In the genomic region with DNA sequence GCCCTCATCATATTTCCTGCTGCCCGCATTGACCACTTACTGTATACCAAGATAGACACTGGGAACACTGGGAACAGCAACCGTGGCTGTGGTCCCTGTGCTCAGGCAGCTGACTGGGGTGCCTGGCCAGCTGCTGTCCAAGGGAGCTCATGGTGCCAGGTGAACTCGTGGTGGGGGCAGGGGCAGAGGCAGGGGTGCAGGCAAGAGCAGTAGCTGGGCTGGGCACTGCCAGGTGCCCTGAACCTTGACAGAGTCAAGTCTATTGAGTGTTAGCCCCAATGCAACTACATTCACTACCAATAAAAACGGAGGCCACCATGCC, we compare ENCODE assay signal across 12 cellular contexts.
DNase-seq lines count a peak whose midpoint lies in the region; ATAC-seq and TF ChIP-seq lines count a peak whose summit lies in the region.
"Had no signal": no experiment of that assay in that cellular context is flagged by ENCODE, and none has a peak within 500 bp of the region (broad histone marks: within the 10 kb centered on the region; RNA-seq: fewer than 3 reads in every experiment).

No MANE protein-coding gene starts in this region.

- ATAC-seq in psoas muscle (peak; percentile 46 to 70 (median 62)), aorta (ENCODE audit: low FRiP score) (peak; percentile 5), HG03354 (IDR thresholded peaks at IDR 0.05; ENCODE audit: poor library complexity, severe bottlenecking, unreplicated experiment) (no peak), HG02938 (IDR thresholded peaks at IDR 0.05; ENCODE audit: unreplicated experiment) (no peak)

- TF ChIP-seq CTCF in H9 (conservative IDR thresholded peaks at IDR 0.05), result no peak
- TF ChIP-seq CTCF in nephron (IDR thresholded peaks at IDR 0.05; ENCODE audit: unreplicated experiment in 3 of 3), result no peak
- no peak for TF ChIP-seq CTCF in psoas muscle (IDR thresholded peaks at IDR 0.05)
- TF ChIP-seq CTCF in A673 (conservative IDR thresholded peaks at IDR 0.05; ENCODE audit: low read depth, low read length), result no peak

- H3K4me1 ChIP-seq in H9 (ENCODE audit: insufficient read depth, low read length) (peaks cover 3% of the 10 kb centered on the region; the same call in 1 of the 2 replicates), psoas muscle (peaks cover 15% of the 10 kb centered on the region), aorta (ENCODE audit: control insufficient read depth in 1 of 2, insufficient read depth in 2 of 2, low read length in 2 of 2) (no peaks in the 10 kb centered on the region), A673 (ENCODE audit: insufficient read depth, low read length, poor library complexity, severe bottlenecking) (no peaks in the 10 kb centered on the region)
- H3K4me1 ChIP-seq: BE2C, Caco-2 had no signal

- no peak overlapping the region for H3K9ac ChIP-seq in H9 (ENCODE audit: extremely low read depth, insufficient read length, low read length)

- no peak overlapping the region for H3K4ac ChIP-seq in H9 (ENCODE audit: low read depth, low read length)

- H2BK12ac ChIP-seq in H9 (ENCODE audit: insufficient read length, low read depth, low read length), result no peak overlapping the region

- H3K4me3 ChIP-seq in psoas muscle, result no peak overlapping the region
- H3K4me3 ChIP-seq in aorta (ENCODE audit: low read length in 2 of 2), result no peak overlapping the region
- no peak overlapping the region for H3K4me3 ChIP-seq in A673 (ENCODE audit: low read depth, low read length, poor library complexity, severe bottlenecking)

- no peaks in the 10 kb centered on the region for H3K79me1 ChIP-seq in H9 (ENCODE audit: insufficient read depth, low read depth, low read length, poor library complexity, severe bottlenecking)

- POLR2A ChIA-PET in A673 (lab: Charles Lee; ENCODE audit: low non-redundant PET), result no interaction called here

- H3K36me3 Mint-ChIP-seq in H9 (ENCODE audit: insufficient read depth in 1 of 3, low read depth in 3 of 3) (peaks cover 5 to 12% (median 8%) of the 10 kb centered on the region in 3 experiments), nephron (ENCODE audit: low read depth) (peaks cover 23% of the 10 kb centered on the region)
- H3K36me3 Mint-ChIP-seq: CD8-positive, alpha-beta memory T cell had no signal

- no peaks in the 10 kb centered on the region for H4K20me1 ChIP-seq in H9 (ENCODE audit: control insufficient read depth, insufficient read depth, insufficient read length)

- H2BK15ac ChIP-seq in H9 (ENCODE audit: low read depth, low read length), result no peak overlapping the region

- no peak overlapping the region for H3K56ac ChIP-seq in H9 (ENCODE audit: insufficient read length, low read depth, low read length)

- no peak for DNase-seq in H9
- DNase-seq in psoas muscle, result no peak
- no peak for DNase-seq in aorta
- no peak for DNase-seq in A673 (ENCODE audit: low spot score)
- DNase-seq: BE2C; CD8-positive, alpha-beta memory T cell; DMS53; GF-D8 had no signal

- H3K14ac ChIP-seq in H9 (ENCODE audit: insufficient read depth, low read length), result no peak overlapping the region

- intact Hi-C loops in psoas muscle (cut with DNase I), result loop anchor here in 1 of 2 donors (5.0 kb wide), 1 partner anchor 34 kb away; no protein-coding TSS in a partner anchor
- intact Hi-C loops in aorta (cut with DNase I), result no loop called here
- intact Hi-C loops in A673 (cut with micrococcal nuclease; ENCODE audit: unreplicated experiment), result no loop called here

- no peak overlapping the region for H2AK5ac ChIP-seq in H9 (ENCODE audit: insufficient read length, low read length)

- H2BK5ac ChIP-seq in H9 (ENCODE audit: insufficient read length, low read length), result no peak overlapping the region

- no peaks in the 10 kb centered on the region for H3K79me2 ChIP-seq in H9 (ENCODE audit: insufficient read depth, low read length)

- CTCF ChIA-PET in A673 (lab: Charles Lee), result no interaction called here

- H3K4me3 Mint-ChIP-seq in H9, result no peak overlapping the region; a peak in 1 of 5 replicates
- H3K4me3 Mint-ChIP-seq in nephron, result no peak overlapping the region
- H3K4me3 Mint-ChIP-seq: CD8-positive, alpha-beta memory T cell had no signal

- H3K4me1 Mint-ChIP-seq in H9 (peaks cover 24 to 36% of the 10 kb centered on the region in 2 experiments), nephron (peaks cover 73% of the 10 kb centered on the region)
- H3K4me1 Mint-ChIP-seq: CD8-positive, alpha-beta memory T cell had no signal

- BruUV-seq in A673 (replicated peaks; lab: Mats Ljungman, UMichigan), result no TSS peak

- no peak overlapping the region for H3T11ph ChIP-seq in H9 (ENCODE audit: low read length)

- H3K27me3 Mint-ChIP-seq in H9 (ENCODE audit: low read depth) (no peaks in the 10 kb centered on the region), nephron (ENCODE audit: low read depth) (peaks cover 3% of the 10 kb centered on the region)

- H2AFZ ChIP-seq in H9 (ENCODE audit: low read length), result no peak overlapping the region

- peaks cover 0 to 3% of the 10 kb centered on the region in 2 experiments; a peak in 2 of 5 replicates for H3K9me3 Mint-ChIP-seq in H9
- H3K9me3 Mint-ChIP-seq in nephron, result no peaks in the 10 kb centered on the region
- H3K9me3 Mint-ChIP-seq: CD8-positive, alpha-beta memory T cell had no signal

- H3K36me3 ChIP-seq in psoas muscle (ENCODE audit: insufficient read depth in 1 of 2, low read depth in 1 of 2), result no peaks in the 10 kb centered on the region
- H3K36me3 ChIP-seq in aorta (ENCODE audit: control insufficient read depth in 1 of 2, insufficient read depth in 2 of 2, low read length in 1 of 2), result no peaks in the 10 kb centered on the region
- H3K36me3 ChIP-seq in A673 (ENCODE audit: insufficient read depth, low read length, poor library complexity, severe bottlenecking), result no peaks in the 10 kb centered on the region
- H3K36me3 ChIP-seq: BE2C had no signal

- H3K27ac Mint-ChIP-seq in H9, result peak overlapping the region in 2 of 3 experiments; percentile 13 to 68; a peak in 1 of 7 replicates
- peak overlapping the region; percentile 34 to 95 (median 85) for H3K27ac Mint-ChIP-seq in nephron

- H2BK20ac ChIP-seq in H9 (ENCODE audit: low read depth, low read length, poor library complexity, severe bottlenecking), result no peak overlapping the region

- no peaks in the 10 kb centered on the region for H3K27me3 ChIP-seq in H9 (ENCODE audit: insufficient read depth, low read length)
- no peaks in the 10 kb centered on the region for H3K27me3 ChIP-seq in psoas muscle (ENCODE audit: insufficient read depth in 3 of 3, low read length in 2 of 3)
- no peaks in the 10 kb centered on the region for H3K27me3 ChIP-seq in aorta (ENCODE audit: control insufficient read depth in 1 of 2, insufficient read depth in 2 of 2, low read length in 1 of 2)
- H3K27me3 ChIP-seq in A673 (replicated peaks; ENCODE audit: insufficient read depth, low read depth, low read length, poor library complexity), result no peaks in the 10 kb centered on the region
- H3K27me3 ChIP-seq: BE2C had no signal

- no peaks in the 10 kb centered on the region for H3K23me2 ChIP-seq in H9 (ENCODE audit: insufficient read length, low read depth, low read length, poor library complexity, severe bottlenecking)

- H4K91ac ChIP-seq in H9 (ENCODE audit: insufficient read length, low read depth, low read length), result no peak overlapping the region

- H4K5ac ChIP-seq in H9 (ENCODE audit: insufficient read length, low read depth, low read length), result no peak overlapping the region

- H3K27ac ChIP-seq in H9 (ENCODE audit: insufficient read length, low read depth, low read length), result no peak overlapping the region
- no peak overlapping the region for H3K27ac ChIP-seq in psoas muscle
- H3K27ac ChIP-seq in aorta (ENCODE audit: low read depth in 1 of 2, low read length in 2 of 2), result no peak overlapping the region
- H3K27ac ChIP-seq in A673 (ENCODE audit: low read depth, low read length, poor library complexity, severe bottlenecking), result no peak overlapping the region

- WGBS in H9 (ENCODE audit: extremely low coverage, insufficient read length, low lambda C conversion rate), result no CpG with 5 or more reads among the region's 4 CpGs
- WGBS in psoas muscle, 3 donors, result 39 to 50% (median 43%) methylated on average over 4 of the region's 4 CpGs
- WGBS in aorta, 2 donors, result 97 to 100% methylated on average over 4 of the region's 4 CpGs

- no peak overlapping the region for H3K4me2 ChIP-seq in H9 (ENCODE audit: insufficient read depth, insufficient read length, low read length)

- no peak overlapping the region for H4K8ac ChIP-seq in H9 (replicated peaks; ENCODE audit: insufficient read length, low read depth, low read length)

- H2BK120ac ChIP-seq in H9 (ENCODE audit: low read depth, low read length, poor library complexity, severe bottlenecking), result no peak overlapping the region

- no peak overlapping the region for H3K18ac ChIP-seq in H9 (ENCODE audit: insufficient read length, low read depth, low read length)

- H3K9me3 ChIP-seq in H9 (ENCODE audit: control insufficient read depth, low read depth, low read length) (no peaks in the 10 kb centered on the region), psoas muscle (no peaks in the 10 kb centered on the region), aorta (ENCODE audit: control insufficient read depth, low read length) (no peaks in the 10 kb centered on the region), A673 (ENCODE audit: low read depth, low read length, poor library complexity, severe bottlenecking) (no peaks in the 10 kb centered on the region)
- H3K9me3 ChIP-seq: BE2C, Caco-2 had no signal

- H3K23ac ChIP-seq in H9 (ENCODE audit: insufficient read length, low read depth, low read length), result no peak overlapping the region

Comparison
In these comparisons a context has a peak if more than half of its experiments do, and no peak if none do; other contexts are left out.
1. ATAC-seq: peak in psoas muscle (4 of 4) and aorta (single experiment); none in HG03354 (single experiment) and HG02938 (single experiment).